28 cellular contexts compared by ENCODE assay signal in the genomic region with DNA sequence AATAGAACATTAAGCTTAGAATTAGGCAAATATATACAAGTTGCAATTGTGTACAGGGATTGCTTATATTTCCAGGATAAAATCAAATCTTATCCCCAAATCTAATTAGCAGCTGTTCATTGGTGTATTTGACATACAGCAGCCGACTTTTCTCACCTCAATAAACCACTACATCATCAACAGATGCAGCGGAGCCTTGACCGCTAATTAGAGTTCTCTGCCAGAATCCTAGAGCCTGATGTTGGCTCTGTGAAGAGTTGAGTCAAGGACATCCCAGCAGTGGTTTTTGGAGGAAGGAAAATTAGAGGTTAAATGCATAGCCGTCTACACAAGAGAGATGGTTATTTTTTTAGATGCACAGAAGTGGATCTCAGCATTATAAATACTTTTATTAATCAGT.
"Had no signal": no experiment of that assay in that cellular context is flagged by ENCODE, and none has a peak within 500 bp of the region (broad histone marks: within the 10 kb centered on the region; RNA-seq: fewer than 3 reads in every experiment).

No MANE protein-coding gene starts in this region.

- H3K27ac ChIP-seq: ascending aorta, breast epithelium, cardiac muscle cell, colonic mucosa, epithelial cell of prostate, esophagus squamous epithelium, gastroesophageal sphincter, heart right ventricle, hepatocyte, WERI-Rb-1 had no signal

- H3K4me1 ChIP-seq: ascending aorta, breast epithelium, colonic mucosa, gastroesophageal sphincter, heart right ventricle had no signal

- H3K9me3 ChIP-seq: breast epithelium, colonic mucosa, esophagus squamous epithelium had no signal

- H2AFZ ChIP-seq: hepatocyte had no signal

- ATAC-seq: activated CD4-positive, CD25-positive, alpha-beta regulatory T cell treated with anti-CD3 and anti-CD28 coated beads, Interleukin-2, amount 50 U/mL, for 24 hours; activated CD8-positive, alpha-beta T cell treated with anti-CD3 and anti-CD28 coated beads for 36 hours; activated T-cell treated with anti-CD3 and anti-CD28 coated beads, Interleukin-2, amount 50 U/mL, for 4 hours; activated T-helper 17 cell treated with anti-CD3 and anti-CD28 coated beads, Interleukin-2, amount 50 U/mL, for 72 hours; gastroesophageal sphincter; heart right ventricle had no signal

- DNase-seq: activated B cell treated with CpG ODN at 0.5 μM for 24 hours; activated CD4-positive, alpha-beta T cell treated with anti-CD3 and anti-CD28 coated beads for 48 hours; activated CD4-positive, alpha-beta T cell treated with anti-CD3 and anti-CD28 coated beads, Interleukin-2, amount 50 U/mL, for 1 hour; activated CD4-positive, alpha-beta T cell treated with anti-CD3 and anti-CD28 coated beads, Interleukin-2, amount 50 U/mL, for 48 hours; activated CD8-positive, alpha-beta memory T cell treated with anti-CD3 and anti-CD28 coated beads for 24 hours; activated CD8-positive, alpha-beta T cell treated with anti-CD3 and anti-CD28 coated beads for 36 hours; activated effector memory CD4-positive, alpha-beta T cell treated with Interleukin-2 at 50 U/mL for 16 hours; activated gamma-delta T cell treated with Interleukin-2 at 50 U/mL for 16 hours; activated naive CD4-positive, alpha-beta T cell treated with anti-CD3 and anti-CD28 coated beads, Interleukin-2, amount 50 U/mL, for 16 hours; activated naive CD4-positive, alpha-beta T cell treated with Interleukin-2 at 50 U/mL for 16 hours; activated T-cell treated with anti-CD3 and anti-CD28 coated beads, Interleukin-2, amount 50 U/mL, for 4 hours; central memory CD4-positive, alpha-beta T cell; cerebellar nuclear complex; colonic mucosa; effector CD8-positive, alpha-beta T cell; esophagus squamous epithelium; foreskin melanocyte; heart right ventricle; T1000; WERI-Rb-1 had no signal

- H3K4me3 ChIP-seq: ascending aorta, breast epithelium, cardiac muscle cell, colonic mucosa, esophagus squamous epithelium, gastroesophageal sphincter, heart right ventricle, hepatocyte had no signal

- H3K4me2 ChIP-seq: hepatocyte had no signal

- H3K27me3 ChIP-seq: ascending aorta, breast epithelium, cardiac muscle cell, colonic mucosa, esophagus squamous epithelium, gastroesophageal sphincter, heart right ventricle, hepatocyte had no signal

- H3K36me3 ChIP-seq: ascending aorta, breast epithelium, cardiac muscle cell, colonic mucosa, esophagus squamous epithelium, gastroesophageal sphincter, heart right ventricle, WERI-Rb-1 had no signal
